ENCODE assay signal across 10 cellular contexts in genomic region chr1:88773540-88774150, GRCh38.
DNase-seq lines count a peak whose midpoint lies in the region; TF ChIP-seq lines count a peak whose summit lies in the region.
"Had no signal": no experiment of that assay in that cellular context is flagged by ENCODE, and none has a peak within 500 bp of the region (broad histone marks: within the 10 kb centered on the region; RNA-seq: fewer than 3 reads in every experiment).

No MANE protein-coding gene starts in this region.

- H3K4me3 ChIP-seq in foreskin fibroblast (ENCODE audit: low read depth in 1 of 2, low read length in 2 of 2) = no peak overlapping the region
- H3K4me3 ChIP-seq: SJCRH30 had no signal

- H3K4me1 Mint-ChIP-seq in activated CD4-positive, alpha-beta memory T cell treated with anti-CD3 and anti-CD28 coated beads for 36 hours (ENCODE audit: low read depth) = peaks cover 20% of the 10 kb centered on the region

- intact Hi-C loops in activated CD4-positive, alpha-beta memory T cell treated with anti-CD3 and anti-CD28 coated beads for 36 hours (cut with micrococcal nuclease) = loop anchor here (10.0 kb wide), 1 partner anchor 89 kb away; the partner anchor contains the start of gene PKN2
- intact Hi-C loops in posterior vena cava (cut with DNase I) = no loop called here

- H3K36me3 Mint-ChIP-seq in activated CD4-positive, alpha-beta memory T cell treated with anti-CD3 and anti-CD28 coated beads for 36 hours = peaks cover 37% of the 10 kb centered on the region

- CTCF ChIA-PET in activated CD4-positive, alpha-beta memory T cell treated with anti-CD3 and anti-CD28 coated beads for 36 hours (lab: Charles Lee) = no interaction called here

- POLR2A ChIA-PET in activated CD4-positive, alpha-beta memory T cell treated with anti-CD3 and anti-CD28 coated beads for 36 hours (lab: Charles Lee) = no interaction called here

- TF ChIP-seq CTCF in foreskin fibroblast (IDR thresholded peaks at IDR 0.05; ENCODE audit: low read depth, low read length) = no peak

- peak overlapping the region; percentile 75 for H3K27ac Mint-ChIP-seq in activated CD4-positive, alpha-beta memory T cell treated with anti-CD3 and anti-CD28 coated beads for 36 hours

- no peak overlapping the region for H3K4me3 Mint-ChIP-seq in activated CD4-positive, alpha-beta memory T cell treated with anti-CD3 and anti-CD28 coated beads for 36 hours

- H3K9me3 Mint-ChIP-seq in activated CD4-positive, alpha-beta memory T cell treated with anti-CD3 and anti-CD28 coated beads for 36 hours = no peaks in the 10 kb centered on the region

- peak; percentile 21 for DNase-seq in stimulated activated CD4-positive, alpha-beta T cell treated with anti-CD3 and anti-CD28 coated beads, Interleukin-1b, Interleukin-23, amount 100 ng/mL, for 48 hours
- no peak for DNase-seq in stimulated activated CD4-positive, alpha-beta T cell treated with anti-CD3 and anti-CD28 coated beads, Interleukin-4, amount 100 ng/mL, for 24 hours
- peak; percentile 34 for DNase-seq in activated CD4-positive, alpha-beta memory T cell treated with anti-CD3 and anti-CD28 coated beads for 36 hours
- DNase-seq in foreskin fibroblast (peak; percentile 29 to 65), posterior vena cava (ENCODE audit: low spot score) (no peak), NCI-H345 (lab: John Stamatoyannopoulos, UW) (no peak), RPMI8226 (no peak), ecto neural progenitor cell (ENCODE audit: low spot score) (no peak)
- DNase-seq: COR-L47, SJCRH30 had no signal

- no peaks in the 10 kb centered on the region for H3K27me3 Mint-ChIP-seq in activated CD4-positive, alpha-beta memory T cell treated with anti-CD3 and anti-CD28 coated beads for 36 hours

Comparison
In these comparisons a context has a peak if more than half of its experiments do, and no peak if none do; other contexts are left out.
1. DNase-seq: peak in stimulated activated CD4-positive, alpha-beta T cell treated with anti-CD3 and anti-CD28 coated beads, Interleukin-1b, Interleukin-23, amount 100 ng/mL, for 48 hours (single experiment), activated CD4-positive, alpha-beta memory T cell treated with anti-CD3 and anti-CD28 coated beads for 36 hours (single experiment) and foreskin fibroblast (2 of 2); none in stimulated activated CD4-positive, alpha-beta T cell treated with anti-CD3 and anti-CD28 coated beads, Interleukin-4, amount 100 ng/mL, for 24 hours (single experiment), posterior vena cava (single experiment), NCI-H345 (single experiment), RPMI8226 (single experiment) and ecto neural progenitor cell (single experiment).